In genomic region chr6:73520688-73521350, GRCh38 we compare ENCODE assay signal across 7 cellular contexts. TPM values are rescaled to one million over a fixed set of nuclear protein-coding genes. Genes with fewer than 3 reads are reported as not detected.
DNase-seq lines count a peak whose midpoint lies in the region; ATAC-seq and TF ChIP-seq lines count a peak whose summit lies in the region.

Gene EEF1A1, minus strand, starts transcription at chr6:73521032. Its CDS starts 1,006 bp downstream, at chr6:73520026.

- peak; percentile 67 for ATAC-seq in GM18502 (IDR thresholded peaks at IDR 0.05; ENCODE audit: poor library complexity, unreplicated experiment)
- ATAC-seq in HG02970 (IDR thresholded peaks at IDR 0.05; ENCODE audit: low FRiP score, unreplicated experiment) = peak; percentile 72

- in situ Hi-C loops in astrocyte of the cerebellum (cut with HindIII; ENCODE audit: low sequenced_read_pairs) = no loop called here

- peak within 1 kb of the TSS; percentile 100 for H3K4me3 ChIP-seq in astrocyte of the cerebellum (ENCODE audit: low read depth, low read length)

- DNase-seq in NCI-H2029 (lab: John Stamatoyannopoulos, UW) = peak; percentile 99
- DNase-seq in T-helper 9 cell = peak; percentile 99
- peak; percentile 100 for DNase-seq in astrocyte of the cerebellum (ENCODE audit: low read depth)
- DNase-seq in hepatic stellate cell (ENCODE audit: low spot score) = peak; percentile 96
- DNase-seq in renal cortical epithelial cell (ENCODE audit: low read depth) = peak; percentile 97

- no peak for TF ChIP-seq CTCF in astrocyte of the cerebellum (IDR thresholded peaks at IDR 0.05; ENCODE audit: low read depth, low read length, missing control alignments)

RNA-seq across cellular contexts. Expression of gene EEF1A1, which starts in this region (rescaled TPM):
- 25,091 and 26,411 TPM in 2 replicates for total RNA-seq in renal cortical epithelial cell

Comparison
In these comparisons a context has a peak if more than half of its experiments do, and no peak if none do; other contexts are left out.
1. Peak in every context shown above with its lines: DNase-seq, ATAC-seq and H3K4me3 ChIP-seq.